Comparison of ENCODE assay signal across 25 cellular contexts in the genomic region with DNA sequence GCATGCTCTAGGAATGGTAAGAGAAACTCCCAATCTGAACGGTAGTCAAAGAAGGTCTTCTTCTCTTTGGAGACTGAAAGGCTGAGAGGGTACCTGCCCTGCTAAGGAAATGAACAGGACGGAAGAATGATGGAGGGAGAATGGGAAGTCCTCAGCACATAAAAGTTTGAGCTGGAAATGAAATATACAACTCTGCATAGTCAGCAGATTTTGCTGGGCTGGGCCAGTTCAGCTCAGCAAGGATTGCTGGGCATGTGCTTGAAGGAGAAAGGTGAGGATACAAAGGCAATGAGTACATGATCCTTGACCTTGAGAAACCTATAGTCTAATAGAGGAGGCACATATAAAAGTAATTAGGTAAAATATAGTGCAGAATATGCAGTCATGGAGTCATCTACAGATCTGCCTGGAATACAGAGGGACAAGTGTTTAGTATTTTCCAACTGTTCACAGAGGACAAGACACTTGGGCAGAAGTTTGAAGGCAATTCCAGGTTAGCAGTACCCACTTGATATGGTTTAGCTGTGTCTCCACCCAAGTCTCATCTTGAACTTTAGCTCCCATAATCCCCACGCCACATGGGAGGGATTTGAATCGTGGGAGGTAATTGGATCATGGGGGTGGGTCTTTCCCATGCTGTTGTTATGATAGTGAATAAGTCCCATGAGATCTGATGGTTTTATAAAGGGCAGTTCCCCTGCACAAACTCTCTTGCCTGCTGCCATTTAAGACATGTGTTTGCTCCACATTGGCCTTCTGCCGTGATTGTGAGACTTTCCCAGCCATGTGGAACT.
DNase-seq lines count a peak whose midpoint lies in the region; ATAC-seq, FAIRE-seq and TF ChIP-seq lines count a peak whose summit lies in the region.
"Had no signal": no experiment of that assay in that cellular context is flagged by ENCODE, and none has a peak within 500 bp of the region (broad histone marks: within the 10 kb centered on the region; RNA-seq: fewer than 3 reads in every experiment).

No MANE protein-coding gene starts in this region.

- H3K4me1 ChIP-seq in HepG2 (ENCODE audit: insufficient read depth, low read length) (no peaks in the 10 kb centered on the region), right lobe of liver (peaks cover 0 to 9% (median 0%) of the 10 kb centered on the region in 4 donors), H1 (replicated peaks in 1 of 4; ENCODE audit: control insufficient read depth in 3 of 4, insufficient read depth in 4 of 4, low read length in 3 of 4) (no peaks in the 10 kb centered on the region)
- H3K4me1 ChIP-seq: Caco-2 had no signal

- TF ChIP-seq RAD21 in HepG2 (CRISPR knock-in tag; IDR thresholded peaks at IDR 0.05) (no peak), H1 (IDR thresholded peaks at IDR 0.05 in 1 of 2, conservative IDR thresholded peaks at IDR 0.05 in 1 of 2; ENCODE audit: low read depth in 2 of 2, low read length in 2 of 2) (no peak)

- no peak overlapping the region for H2BK5ac ChIP-seq in H1 (ENCODE audit: low read depth, low read length)

- no peak overlapping the region for H4K8ac ChIP-seq in H1 (ENCODE audit: extremely low read depth, insufficient read depth, low read length)

- H2BK20ac ChIP-seq in H1 (ENCODE audit: low read length) = no peak overlapping the region

- H3K79me2 ChIP-seq in HepG2 (ENCODE audit: insufficient read depth, low read length) (no peaks in the 10 kb centered on the region), H1 (ENCODE audit: control insufficient read depth in 1 of 2, insufficient read depth in 2 of 2, low read length in 2 of 2) (no peaks in the 10 kb centered on the region)

- H3K36me3 ChIP-seq in HepG2 (replicated peaks in 1 of 2; ENCODE audit: control insufficient read depth in 1 of 2, insufficient read depth in 2 of 2, low read length in 2 of 2) = no peaks in the 10 kb centered on the region
- H3K36me3 ChIP-seq in right lobe of liver = no peaks in the 10 kb centered on the region
- no peaks in the 10 kb centered on the region for H3K36me3 ChIP-seq in H1 (ENCODE audit: control insufficient read depth in 2 of 4, insufficient read depth in 4 of 4, low read length in 3 of 4)
- H3K36me3 ChIP-seq in MG63 = no peaks in the 10 kb centered on the region

- no peaks in the 10 kb centered on the region for H3K9me3 ChIP-seq in HepG2 (ENCODE audit: low read length)
- H3K9me3 ChIP-seq in right lobe of liver = no peaks in the 10 kb centered on the region
- H3K9me3 ChIP-seq in H1 (ENCODE audit: insufficient read depth in 2 of 2, low read depth in 1 of 2, low read length in 1 of 2) = no peaks in the 10 kb centered on the region
- H3K9me3 ChIP-seq in MG63 = no peaks in the 10 kb centered on the region
- H3K9me3 ChIP-seq: Caco-2, SK-N-SH had no signal

- no peak overlapping the region for H4K91ac ChIP-seq in H1 (replicated peaks; ENCODE audit: insufficient read length, low read length)

- no peak overlapping the region for H3K27ac ChIP-seq in HepG2 (ENCODE audit: extremely low read length, insufficient read depth, low read length)
- no peak overlapping the region for H3K27ac ChIP-seq in right lobe of liver
- H3K27ac ChIP-seq in H1 (ENCODE audit: low read depth, low read length) = no peak overlapping the region
- H3K27ac ChIP-seq: C4-2B, PC-9 had no signal

- TF ChIP-seq POLR2A in HepG2 (IDR thresholded peaks at IDR 0.05; ENCODE audit: insufficient read depth in 1 of 2, low read depth in 2 of 2, low read length in 2 of 2) (no peak), right lobe of liver (IDR thresholded peaks at IDR 0.05) (no peak), H1 (IDR thresholded peaks at IDR 0.05; ENCODE audit: control extremely low read depth in 1 of 2, low read depth in 2 of 2, low read length in 2 of 2) (no peak)

- no peak overlapping the region for H4K5ac ChIP-seq in H1 (ENCODE audit: insufficient read length, low read depth, low read length)

- no peak overlapping the region for H3K18ac ChIP-seq in H1 (ENCODE audit: extremely low read depth, low read length)

- TF ChIP-seq CTCF in HepG2 (CRISPR knock-in tag; IDR thresholded peaks at IDR 0.05) = no peak
- TF ChIP-seq CTCF in right lobe of liver (IDR thresholded peaks at IDR 0.05) = no peak
- no peak for TF ChIP-seq CTCF in H1 (IDR thresholded peaks at IDR 0.05; ENCODE audit: control extremely low read depth in 1 of 3, insufficient read depth in 1 of 3, low read depth in 1 of 3, low read length in 3 of 3)

- ATAC-seq in HepG2 (no peak), right lobe of liver (no peak), Right ventricle myocardium inferior (no peak)
- ATAC-seq: CD8-positive, alpha-beta T cell; T-helper 17 cell had no signal

- no peak for FAIRE-seq in HepG2 (lab: Jason Lieb, UNC)
- no peak for FAIRE-seq in H1 (lab: Jason Lieb, UNC)
- FAIRE-seq: A204.1, GM12892 had no signal

- no peaks in the 10 kb centered on the region for H3K79me1 ChIP-seq in H1 (ENCODE audit: low read depth, low read length)

- intact Hi-C loops in HepG2 (cut with micrococcal nuclease; ENCODE audit: unreplicated experiment) = no loop called here
- intact Hi-C loops in right lobe of liver (cut with DNase I) = no loop called here
- intact Hi-C loops in Right ventricle myocardium inferior (cut with DNase I) = no loop called here

- H3K4me3 ChIP-seq in HepG2 (replicated peaks in 1 of 3; ENCODE audit: insufficient read depth in 1 of 3, low read depth in 2 of 3, low read length in 3 of 3) = no peak overlapping the region
- H3K4me3 ChIP-seq in right lobe of liver = no peak overlapping the region
- no peak overlapping the region for H3K4me3 ChIP-seq in H1 (ENCODE audit: extremely low read depth in 1 of 4, insufficient read depth in 2 of 4, low read depth in 3 of 4, low read length in 4 of 4)
- no peak overlapping the region for H3K4me3 ChIP-seq in MG63
- H3K4me3 ChIP-seq: PC-9 had no signal

- H3K14ac ChIP-seq in H1 (ENCODE audit: insufficient read length) = no peak overlapping the region

- CTCF ChIA-PET in HepG2 (lab: Yijun Ruan, JAX; ENCODE audit: low intra/inter-chr PET ratio, low total read pairs) (no interaction called here), H1 (lab: Charles Lee; ENCODE audit: partially characterized antibody) (interaction anchor here (1.0 to 1.3 kb wide), 2 partner anchors 9 to 57 kb away, joined by 4 read pairs; no protein-coding TSS in a partner anchor)

- H2AK5ac ChIP-seq in H1 (ENCODE audit: low read depth, low read length) = no peak overlapping the region

- H4K20me1 ChIP-seq in HepG2 (ENCODE audit: insufficient read depth, low read length) = no peaks in the 10 kb centered on the region
- no peaks in the 10 kb centered on the region for H4K20me1 ChIP-seq in H1 (replicated peaks in 1 of 2; ENCODE audit: control insufficient read depth in 1 of 2, insufficient read depth in 2 of 2, low read length in 2 of 2)

- no peaks in the 10 kb centered on the region for H3K27me3 ChIP-seq in HepG2 (ENCODE audit: control insufficient read depth in 1 of 2, insufficient read depth in 2 of 2, low read length in 2 of 2)
- H3K27me3 ChIP-seq in right lobe of liver = no peaks in the 10 kb centered on the region
- H3K27me3 ChIP-seq in H1 (replicated peaks in 1 of 4; ENCODE audit: control insufficient read depth in 3 of 4, extremely low read depth in 1 of 4, insufficient read depth in 3 of 4, low read length in 3 of 4) = no peaks in the 10 kb centered on the region
- no peaks in the 10 kb centered on the region for H3K27me3 ChIP-seq in MG63

- WGBS in HepG2 (ENCODE audit: low lambda C conversion rate) = 41% methylated on average over 5 of the region's 5 CpGs
- WGBS in right lobe of liver (ENCODE audit: insufficient coverage, low coverage, low lambda C conversion rate, missing lambda C conversion rate) = 85% methylated on average over 4 of the region's 5 CpGs
- 93% methylated on average over 5 of the region's 5 CpGs; no CpG with 5 or more reads in 1 of the 2 experiments for WGBS in H1 (ENCODE audit: extremely low coverage in 1 of 2, insufficient coverage in 1 of 2, insufficient read length in 1 of 2, insufficient replicate concordance in 2 of 2, low coverage in 1 of 2, low lambda C conversion rate in 2 of 2, missing lambda C conversion rate in 1 of 2), 2 experiments

- BruUV-seq in HepG2 (replicated peaks; lab: Mats Ljungman, UMichigan) = no TSS peak

- in situ Hi-C loops in HepG2 (cut with HindIII; ENCODE audit: extremely low pct_ligation_motif_present, low pct_unique_long_range_greater_than_20kb) = no loop called here

- H2BK120ac ChIP-seq in H1 (replicated peaks; ENCODE audit: low read depth, low read length) = no peak overlapping the region

- no peak for TF ChIP-seq EP300 in HepG2 (IDR thresholded peaks at IDR 0.05; ENCODE audit: low read depth in 2 of 2, low read length in 2 of 2)
- no peak for TF ChIP-seq EP300 in HepG2 (CRISPR knock-in tag; IDR thresholded peaks at IDR 0.05; ENCODE audit: borderline replicate concordance)
- TF ChIP-seq EP300 in H1 (IDR thresholded peaks at IDR 0.05; ENCODE audit: borderline replicate concordance in 1 of 2, low read depth in 2 of 2, low read length in 2 of 2) = no peak

- no peak overlapping the region for H3K56ac ChIP-seq in H1 (replicated peaks; ENCODE audit: insufficient read length, low read depth, low read length)

- H3K23ac ChIP-seq in H1 (ENCODE audit: insufficient read length) = no peak overlapping the region

- POLR2A ChIA-PET in HepG2 (lab: Yijun Ruan, JAX) = no interaction called here
- POLR2A ChIA-PET in H1 (lab: Charles Lee; ENCODE audit: partially characterized antibody) = interaction anchor here (0.6 kb wide), 1 partner anchor 64 kb away, joined by 4 read pairs; no protein-coding TSS in a partner anchor

- no peak overlapping the region for H3K4ac ChIP-seq in H1 (replicated peaks; ENCODE audit: insufficient read length, low read depth, low read length)

- H3K23me2 ChIP-seq in H1 (ENCODE audit: low read depth, low read length) = no peaks in the 10 kb centered on the region

- no peak overlapping the region for H2BK12ac ChIP-seq in H1 (ENCODE audit: low read depth, low read length)

- H2AFZ ChIP-seq in HepG2 (ENCODE audit: low read length) (no peak overlapping the region), H1 (ENCODE audit: low read length) (no peak overlapping the region)
- H2AFZ ChIP-seq: PC-9 had no signal

- H3K4me2 ChIP-seq in HepG2 (ENCODE audit: low read depth, low read length) (no peak overlapping the region), H1 (ENCODE audit: insufficient read depth in 1 of 2, low read depth in 2 of 2, low read length in 2 of 2) (no peak overlapping the region)
- H3K4me2 ChIP-seq: PC-9, SK-N-SH had no signal

- H3K9ac ChIP-seq in HepG2 (ENCODE audit: insufficient read depth, low read depth, low read length) (no peak overlapping the region), H1 (replicated peaks in 1 of 4; ENCODE audit: extremely low read depth in 1 of 4, low read depth in 3 of 4, low read length in 3 of 4) (no peak overlapping the region)
- H3K9ac ChIP-seq: SK-N-SH had no signal

- DNase-seq in HepG2 (ENCODE audit: low spot score) = no peak
- no peak for DNase-seq in right lobe of liver
- peak; percentile 82 for DNase-seq in NCI-H82 treated with DMSO at 0.1 percent for 48 hours (lab: John Stamatoyannopoulos, UW; ENCODE audit: unreplicated experiment)
- DNase-seq in H1 (ENCODE audit: low read depth in 1 of 2, low spot score in 2 of 2) = no peak
- DNase-seq in Right ventricle myocardium inferior (ENCODE audit: missing footprints) = no peak
- no peak for DNase-seq in NCI-H1048 (lab: John Stamatoyannopoulos, UW)
- DNase-seq in MG63 = no peak
- DNase-seq: Caco-2; CD8-positive, alpha-beta T cell; H7; KBM-7; MM.1S; NCI-H1417; NCI-H1694; NCI-H2029 treated with DMSO at 0.1 percent for 48 hours; NCI-H226; NCI-H510A; NCI-H774; PC-9; SHP77; SK-N-SH; T-helper 17 cell had no signal

- H2BK15ac ChIP-seq in H1 (ENCODE audit: low read length) = no peak overlapping the region
